1 cellular context compared by ENCODE assay signal in the genomic region with DNA sequence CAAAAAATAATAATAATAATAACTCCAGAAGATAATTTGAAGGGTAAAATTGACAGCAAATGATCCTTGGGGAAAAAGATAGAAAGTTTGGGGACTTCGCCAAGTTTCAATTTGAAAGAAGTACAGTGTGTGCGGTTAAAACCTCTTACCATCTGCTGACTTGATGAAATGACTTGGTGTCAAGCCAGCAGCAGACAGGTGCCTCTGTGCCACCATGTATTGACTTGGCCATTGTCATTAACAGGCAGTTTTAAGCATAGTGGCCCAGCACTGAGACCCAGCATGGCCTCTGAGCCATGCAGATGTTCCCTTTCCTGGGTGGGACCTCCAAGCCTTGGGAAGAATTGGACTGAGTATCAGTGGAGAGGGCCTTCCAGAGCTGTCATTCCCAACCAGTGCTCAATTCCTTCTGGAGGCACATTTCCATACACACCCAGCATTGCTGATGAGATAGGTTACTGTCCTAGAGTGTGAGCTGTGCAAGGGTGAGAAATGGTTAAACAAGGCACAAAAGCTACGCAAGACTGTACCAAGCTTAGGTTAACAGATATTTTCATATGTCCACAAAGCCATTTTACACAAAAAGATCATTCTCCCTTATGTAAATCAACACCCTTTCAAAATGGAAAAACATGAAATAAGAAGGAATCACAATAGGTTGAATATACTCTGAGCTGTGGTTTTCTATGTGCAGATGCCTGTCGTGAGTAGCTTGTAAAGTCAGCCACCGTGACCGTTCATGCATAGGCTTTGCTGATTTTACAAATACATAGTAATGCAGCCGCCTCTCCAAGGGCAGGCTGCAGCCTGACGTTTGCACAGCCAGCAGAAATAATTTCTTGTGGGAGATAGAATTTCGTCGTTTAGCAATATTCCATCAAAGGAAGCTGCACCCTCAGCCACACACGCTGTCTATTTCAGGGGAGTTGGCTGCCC.
TF ChIP-seq lines count a peak whose summit lies in the region.

No MANE protein-coding gene starts in this region.

TF ChIP-seq in HEK293, 187 proteins besides CTCF, POLR2A, EP300 and RAD21 (continued from another document and continues in another):
- TF ChIP-seq, protein P1, sequence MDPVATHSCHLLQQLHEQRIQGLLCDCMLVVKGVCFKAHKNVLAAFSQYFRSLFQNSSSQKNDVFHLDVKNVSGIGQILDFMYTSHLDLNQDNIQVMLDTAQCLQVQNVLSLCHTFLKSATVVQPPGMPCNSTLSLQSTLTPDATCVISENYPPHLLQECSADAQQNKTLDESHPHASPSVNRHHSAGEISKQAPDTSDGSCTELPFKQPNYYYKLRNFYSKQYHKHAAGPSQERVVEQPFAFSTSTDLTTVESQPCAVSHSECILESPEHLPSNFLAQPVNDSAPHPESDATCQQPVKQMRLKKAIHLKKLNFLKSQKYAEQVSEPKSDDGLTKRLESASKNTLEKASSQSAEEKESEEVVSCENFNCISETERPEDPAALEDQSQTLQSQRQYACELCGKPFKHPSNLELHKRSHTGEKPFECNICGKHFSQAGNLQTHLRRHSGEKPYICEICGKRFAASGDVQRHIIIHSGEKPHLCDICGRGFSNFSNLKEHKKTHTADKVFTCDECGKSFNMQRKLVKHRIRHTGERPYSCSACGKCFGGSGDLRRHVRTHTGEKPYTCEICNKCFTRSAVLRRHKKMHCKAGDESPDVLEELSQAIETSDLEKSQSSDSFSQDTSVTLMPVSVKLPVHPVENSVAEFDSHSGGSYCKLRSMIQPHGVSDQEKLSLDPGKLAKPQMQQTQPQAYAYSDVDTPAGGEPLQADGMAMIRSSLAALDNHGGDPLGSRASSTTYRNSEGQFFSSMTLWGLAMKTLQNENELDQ (tag by site-specific recombination; IDR thresholded peaks at IDR 0.05; ENCODE audit: low read depth), result no peak
- TF ChIP-seq REPIN1 (tag by site-specific recombination; IDR thresholded peaks at IDR 0.05; ENCODE audit: low read depth) (no peak), YY2 (tag by site-specific recombination; IDR thresholded peaks at IDR 0.05) (no peak), ZNF777 (tag by site-specific recombination; IDR thresholded peaks at IDR 0.05; ENCODE audit: borderline replicate concordance) (no peak), WT1 (tag by site-specific recombination; IDR thresholded peaks at IDR 0.05) (no peak), ZNF394 (tag by site-specific recombination; IDR thresholded peaks at IDR 0.05; ENCODE audit: borderline replicate concordance) (no peak), SP7 (tag by site-specific recombination; IDR thresholded peaks at IDR 0.05) (peak; percentile 28; the same call in 1 of the 2 replicates), ZNF292 (tag by site-specific recombination; IDR thresholded peaks at IDR 0.05; ENCODE audit: borderline replicate concordance, low read depth) (no peak), ZNF133 (tag by site-specific recombination; IDR thresholded peaks at IDR 0.05) (no peak), KLF10 (tag by site-specific recombination; IDR thresholded peaks at IDR 0.05) (no peak), MZF1 (tag by site-specific recombination; IDR thresholded peaks at IDR 0.05; ENCODE audit: borderline replicate concordance) (0 out of 2 replicates have a peak, but pooled peaks have one; percentile 22), ZNF548 (tag by site-specific recombination; IDR thresholded peaks at IDR 0.05) (no peak), ZNF157 (tag by site-specific recombination; IDR thresholded peaks at IDR 0.05) (no peak), ZNF221 (tag by site-specific recombination; IDR thresholded peaks at IDR 0.05; ENCODE audit: borderline replicate concordance) (no peak), ZNF223 (tag by site-specific recombination; IDR thresholded peaks at IDR 0.05) (no peak), ZNF624 (tag by site-specific recombination; IDR thresholded peaks at IDR 0.05) (no peak), ZNF132 (tag by site-specific recombination; IDR thresholded peaks at IDR 0.05; ENCODE audit: borderline replicate concordance) (no peak), ZNF473 (tag by site-specific recombination; IDR thresholded peaks at IDR 0.05) (no peak), ZNF571 (tag by site-specific recombination; IDR thresholded peaks at IDR 0.05) (no peak), ZEB2 (tag by site-specific recombination; IDR thresholded peaks at IDR 0.05) (peak; percentile 41; the same call in 1 of the 2 replicates), ZNF792 (tag by site-specific recombination; IDR thresholded peaks at IDR 0.05) (no peak), ZNF274 (IDR thresholded peaks at IDR 0.05; ENCODE audit: low read length) (no peak), ZNF274 (tag by site-specific recombination; IDR thresholded peaks at IDR 0.05; ENCODE audit: borderline replicate concordance) (no peak), FEZF1 (tag by site-specific recombination; IDR thresholded peaks at IDR 0.05) (peak; percentile 85), ZNF521 (tag by site-specific recombination; IDR thresholded peaks at IDR 0.05) (no peak), ZSCAN30 (tag by site-specific recombination; IDR thresholded peaks at IDR 0.05) (peak; percentile 90), ZNF2 (tag by site-specific recombination; IDR thresholded peaks at IDR 0.05) (no peak), ZNF791 (tag by site-specific recombination; IDR thresholded peaks at IDR 0.05) (no peak), ZNF184 (tag by site-specific recombination; IDR thresholded peaks at IDR 0.05) (no peak), ZNF24 (tag by site-specific recombination; IDR thresholded peaks at IDR 0.05) (no peak), ZNF37A (tag by site-specific recombination; IDR thresholded peaks at IDR 0.05) (no peak), ZNF837 (tag by site-specific recombination; IDR thresholded peaks at IDR 0.05) (no peak), RBAK (tag by site-specific recombination; IDR thresholded peaks at IDR 0.05) (no peak), HOXA7 (CRISPR knock-in tag; IDR thresholded peaks at IDR 0.05; ENCODE audit: borderline replicate concordance) (no peak), MEIS1 (CRISPR knock-in tag; IDR thresholded peaks at IDR 0.05; ENCODE audit: borderline replicate concordance) (no peak), ZNF529 (tag by site-specific recombination; IDR thresholded peaks at IDR 0.05; ENCODE audit: insufficient replicate concordance) (no peak), ZNF585B (tag by site-specific recombination; IDR thresholded peaks at IDR 0.05) (no peak), ZNF140 (tag by site-specific recombination; IDR thresholded peaks at IDR 0.05) (no peak), ZNF629 (tag by site-specific recombination; IDR thresholded peaks at IDR 0.05) (peak; percentile 55; the same call in 1 of the 2 replicates), ZNF664 (tag by site-specific recombination; IDR thresholded peaks at IDR 0.05) (no peak), TRIM28 (IDR thresholded peaks at IDR 0.05; ENCODE audit: borderline replicate concordance, low read length) (peak; percentile 30; the same call in 1 of the 2 replicates), ZNF621 (tag by site-specific recombination; IDR thresholded peaks at IDR 0.05) (no peak), ZNF350 (tag by site-specific recombination; IDR thresholded peaks at IDR 0.05) (no peak), ZNF776 (tag by site-specific recombination; IDR thresholded peaks at IDR 0.05; ENCODE audit: borderline replicate concordance) (no peak)
- TF ChIP-seq, protein P2, sequence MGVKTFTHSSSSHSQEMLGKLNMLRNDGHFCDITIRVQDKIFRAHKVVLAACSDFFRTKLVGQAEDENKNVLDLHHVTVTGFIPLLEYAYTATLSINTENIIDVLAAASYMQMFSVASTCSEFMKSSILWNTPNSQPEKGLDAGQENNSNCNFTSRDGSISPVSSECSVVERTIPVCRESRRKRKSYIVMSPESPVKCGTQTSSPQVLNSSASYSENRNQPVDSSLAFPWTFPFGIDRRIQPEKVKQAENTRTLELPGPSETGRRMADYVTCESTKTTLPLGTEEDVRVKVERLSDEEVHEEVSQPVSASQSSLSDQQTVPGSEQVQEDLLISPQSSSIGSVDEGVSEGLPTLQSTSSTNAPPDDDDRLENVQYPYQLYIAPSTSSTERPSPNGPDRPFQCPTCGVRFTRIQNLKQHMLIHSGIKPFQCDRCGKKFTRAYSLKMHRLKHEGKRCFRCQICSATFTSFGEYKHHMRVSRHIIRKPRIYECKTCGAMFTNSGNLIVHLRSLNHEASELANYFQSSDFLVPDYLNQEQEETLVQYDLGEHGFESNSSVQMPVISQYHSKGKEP (tag by site-specific recombination; IDR thresholded peaks at IDR 0.05), result peak; percentile 99
- TF ChIP-seq, protein P3, sequence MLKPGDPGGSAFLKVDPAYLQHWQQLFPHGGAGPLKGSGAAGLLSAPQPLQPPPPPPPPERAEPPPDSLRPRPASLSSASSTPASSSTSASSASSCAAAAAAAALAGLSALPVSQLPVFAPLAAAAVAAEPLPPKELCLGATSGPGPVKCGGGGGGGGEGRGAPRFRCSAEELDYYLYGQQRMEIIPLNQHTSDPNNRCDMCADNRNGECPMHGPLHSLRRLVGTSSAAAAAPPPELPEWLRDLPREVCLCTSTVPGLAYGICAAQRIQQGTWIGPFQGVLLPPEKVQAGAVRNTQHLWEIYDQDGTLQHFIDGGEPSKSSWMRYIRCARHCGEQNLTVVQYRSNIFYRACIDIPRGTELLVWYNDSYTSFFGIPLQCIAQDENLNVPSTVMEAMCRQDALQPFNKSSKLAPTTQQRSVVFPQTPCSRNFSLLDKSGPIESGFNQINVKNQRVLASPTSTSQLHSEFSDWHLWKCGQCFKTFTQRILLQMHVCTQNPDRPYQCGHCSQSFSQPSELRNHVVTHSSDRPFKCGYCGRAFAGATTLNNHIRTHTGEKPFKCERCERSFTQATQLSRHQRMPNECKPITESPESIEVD (tag by site-specific recombination; IDR thresholded peaks at IDR 0.05), result peak; percentile 92
- TF ChIP-seq, protein P4, sequence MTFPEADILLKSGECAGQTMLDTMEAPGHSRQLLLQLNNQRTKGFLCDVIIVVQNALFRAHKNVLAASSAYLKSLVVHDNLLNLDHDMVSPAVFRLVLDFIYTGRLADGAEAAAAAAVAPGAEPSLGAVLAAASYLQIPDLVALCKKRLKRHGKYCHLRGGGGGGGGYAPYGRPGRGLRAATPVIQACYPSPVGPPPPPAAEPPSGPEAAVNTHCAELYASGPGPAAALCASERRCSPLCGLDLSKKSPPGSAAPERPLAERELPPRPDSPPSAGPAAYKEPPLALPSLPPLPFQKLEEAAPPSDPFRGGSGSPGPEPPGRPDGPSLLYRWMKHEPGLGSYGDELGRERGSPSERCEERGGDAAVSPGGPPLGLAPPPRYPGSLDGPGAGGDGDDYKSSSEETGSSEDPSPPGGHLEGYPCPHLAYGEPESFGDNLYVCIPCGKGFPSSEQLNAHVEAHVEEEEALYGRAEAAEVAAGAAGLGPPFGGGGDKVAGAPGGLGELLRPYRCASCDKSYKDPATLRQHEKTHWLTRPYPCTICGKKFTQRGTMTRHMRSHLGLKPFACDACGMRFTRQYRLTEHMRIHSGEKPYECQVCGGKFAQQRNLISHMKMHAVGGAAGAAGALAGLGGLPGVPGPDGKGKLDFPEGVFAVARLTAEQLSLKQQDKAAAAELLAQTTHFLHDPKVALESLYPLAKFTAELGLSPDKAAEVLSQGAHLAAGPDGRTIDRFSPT (tag by site-specific recombination; IDR thresholded peaks at IDR 0.05), result no peak
- TF ChIP-seq, protein P5, sequence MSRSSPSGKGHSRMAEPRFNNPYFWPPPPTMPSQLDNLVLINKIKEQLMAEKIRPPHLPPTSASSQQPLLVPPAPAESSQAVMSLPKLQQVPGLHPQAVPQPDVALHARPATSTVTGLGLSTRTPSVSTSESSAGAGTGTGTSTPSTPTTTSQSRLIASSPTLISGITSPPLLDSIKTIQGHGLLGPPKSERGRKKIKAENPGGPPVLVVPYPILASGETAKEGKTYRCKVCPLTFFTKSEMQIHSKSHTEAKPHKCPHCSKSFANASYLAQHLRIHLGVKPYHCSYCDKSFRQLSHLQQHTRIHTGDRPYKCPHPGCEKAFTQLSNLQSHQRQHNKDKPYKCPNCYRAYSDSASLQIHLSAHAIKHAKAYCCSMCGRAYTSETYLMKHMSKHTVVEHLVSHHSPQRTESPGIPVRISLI (tag by site-specific recombination; IDR thresholded peaks at IDR 0.05), result no peak
- TF ChIP-seq, protein P6, sequence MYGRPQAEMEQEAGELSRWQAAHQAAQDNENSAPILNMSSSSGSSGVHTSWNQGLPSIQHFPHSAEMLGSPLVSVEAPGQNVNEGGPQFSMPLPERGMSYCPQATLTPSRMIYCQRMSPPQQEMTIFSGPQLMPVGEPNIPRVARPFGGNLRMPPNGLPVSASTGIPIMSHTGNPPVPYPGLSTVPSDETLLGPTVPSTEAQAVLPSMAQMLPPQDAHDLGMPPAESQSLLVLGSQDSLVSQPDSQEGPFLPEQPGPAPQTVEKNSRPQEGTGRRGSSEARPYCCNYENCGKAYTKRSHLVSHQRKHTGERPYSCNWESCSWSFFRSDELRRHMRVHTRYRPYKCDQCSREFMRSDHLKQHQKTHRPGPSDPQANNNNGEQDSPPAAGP (tag by site-specific recombination; IDR thresholded peaks at IDR 0.05), result no peak
- TF ChIP-seq, protein P7, sequence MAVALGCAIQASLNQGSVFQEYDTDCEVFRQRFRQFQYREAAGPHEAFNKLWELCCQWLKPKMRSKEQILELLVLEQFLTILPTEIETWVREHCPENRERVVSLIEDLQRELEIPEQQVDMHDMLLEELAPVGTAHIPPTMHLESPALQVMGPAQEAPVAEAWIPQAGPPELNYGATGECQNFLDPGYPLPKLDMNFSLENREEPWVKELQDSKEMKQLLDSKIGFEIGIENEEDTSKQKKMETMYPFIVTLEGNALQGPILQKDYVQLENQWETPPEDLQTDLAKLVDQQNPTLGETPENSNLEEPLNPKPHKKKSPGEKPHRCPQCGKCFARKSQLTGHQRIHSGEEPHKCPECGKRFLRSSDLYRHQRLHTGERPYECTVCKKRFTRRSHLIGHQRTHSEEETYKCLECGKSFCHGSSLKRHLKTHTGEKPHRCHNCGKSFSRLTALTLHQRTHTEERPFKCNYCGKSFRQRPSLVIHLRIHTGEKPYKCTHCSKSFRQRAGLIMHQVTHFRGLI (tag by site-specific recombination; IDR thresholded peaks at IDR 0.05), result 0 out of 2 replicates have a peak, but pooled peaks have one; percentile 18
- TF ChIP-seq, protein P8, sequence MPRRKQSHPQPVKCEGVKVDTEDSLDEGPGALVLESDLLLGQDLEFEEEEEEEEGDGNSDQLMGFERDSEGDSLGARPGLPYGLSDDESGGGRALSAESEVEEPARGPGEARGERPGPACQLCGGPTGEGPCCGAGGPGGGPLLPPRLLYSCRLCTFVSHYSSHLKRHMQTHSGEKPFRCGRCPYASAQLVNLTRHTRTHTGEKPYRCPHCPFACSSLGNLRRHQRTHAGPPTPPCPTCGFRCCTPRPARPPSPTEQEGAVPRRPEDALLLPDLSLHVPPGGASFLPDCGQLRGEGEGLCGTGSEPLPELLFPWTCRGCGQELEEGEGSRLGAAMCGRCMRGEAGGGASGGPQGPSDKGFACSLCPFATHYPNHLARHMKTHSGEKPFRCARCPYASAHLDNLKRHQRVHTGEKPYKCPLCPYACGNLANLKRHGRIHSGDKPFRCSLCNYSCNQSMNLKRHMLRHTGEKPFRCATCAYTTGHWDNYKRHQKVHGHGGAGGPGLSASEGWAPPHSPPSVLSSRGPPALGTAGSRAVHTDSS (tag by site-specific recombination; IDR thresholded peaks at IDR 0.05), result no peak
- TF ChIP-seq, protein P9, sequence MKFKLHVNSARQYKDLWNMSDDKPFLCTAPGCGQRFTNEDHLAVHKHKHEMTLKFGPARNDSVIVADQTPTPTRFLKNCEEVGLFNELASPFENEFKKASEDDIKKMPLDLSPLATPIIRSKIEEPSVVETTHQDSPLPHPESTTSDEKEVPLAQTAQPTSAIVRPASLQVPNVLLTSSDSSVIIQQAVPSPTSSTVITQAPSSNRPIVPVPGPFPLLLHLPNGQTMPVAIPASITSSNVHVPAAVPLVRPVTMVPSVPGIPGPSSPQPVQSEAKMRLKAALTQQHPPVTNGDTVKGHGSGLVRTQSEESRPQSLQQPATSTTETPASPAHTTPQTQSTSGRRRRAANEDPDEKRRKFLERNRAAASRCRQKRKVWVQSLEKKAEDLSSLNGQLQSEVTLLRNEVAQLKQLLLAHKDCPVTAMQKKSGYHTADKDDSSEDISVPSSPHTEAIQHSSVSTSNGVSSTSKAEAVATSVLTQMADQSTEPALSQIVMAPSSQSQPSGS (tag by site-specific recombination; IDR thresholded peaks at IDR 0.05; ENCODE audit: low read depth), result no peak
